Comparison of ENCODE assay signal across 17 cellular contexts in the genomic region with DNA sequence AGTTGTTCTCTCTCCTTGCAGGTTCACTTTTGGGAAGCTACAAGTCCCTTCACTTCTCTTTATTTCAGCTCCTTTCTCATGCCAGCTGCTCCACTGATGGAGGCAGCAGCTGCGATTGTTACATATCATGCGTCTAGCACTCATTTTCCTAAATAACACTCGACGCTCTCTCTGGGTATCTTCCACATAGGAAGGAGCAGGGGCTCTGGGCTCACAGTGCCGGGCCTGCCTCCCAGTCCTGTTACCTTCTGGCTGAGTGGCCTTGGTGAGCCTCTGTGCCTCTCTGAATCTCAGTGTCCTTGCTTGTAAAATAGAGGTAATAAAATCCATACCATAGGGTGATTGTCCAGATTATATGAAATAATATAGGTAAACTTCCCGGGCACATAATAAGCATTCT.
A peak's percentile ranks its signal among the peaks of the same experiment; 100 is the strongest.
DNase-seq lines count a peak whose midpoint lies in the region; ATAC-seq, FAIRE-seq and TF ChIP-seq lines count a peak whose summit lies in the region.
"Had no signal": no experiment of that assay in that cellular context is flagged by ENCODE, and none has a peak within 500 bp of the region (broad histone marks: within the 10 kb centered on the region; RNA-seq: fewer than 3 reads in every experiment).

No MANE protein-coding gene starts in this region.

- CTCF ChIA-PET in RWPE1 (lab: Yijun Ruan, JAX) = no interaction called here
- CTCF ChIA-PET in H1 (lab: Charles Lee; ENCODE audit: partially characterized antibody) = interaction anchor here (0.7 to 1.0 kb wide), 4 partner anchors 8 to 39 kb away, joined by 3 read pairs; no protein-coding TSS in a partner anchor
- CTCF ChIA-PET in activated CD4-positive, alpha-beta T cell treated with anti-CD3 and anti-CD28 coated beads, Interleukin-2, amount 10 ng/mL, durations not matched to agents 7 days and 5 days (lab: Charles Lee) = no interaction called here

- no peak overlapping the region for H3K4ac ChIP-seq in H1 (replicated peaks; ENCODE audit: insufficient read length, low read depth, low read length)

- no peak overlapping the region for H4K91ac ChIP-seq in H1 (replicated peaks; ENCODE audit: insufficient read length, low read length)

- peaks cover 0 to 5% of the 10 kb centered on the region in 2 donors for H3K9me3 Mint-ChIP-seq in activated T-cell treated with anti-CD3 and anti-CD28 coated beads, Interleukin-2, amount 50 U/mL, for 72 hours
- H3K9me3 Mint-ChIP-seq in activated T-cell treated with anti-CD3 and anti-CD28 coated beads, Interleukin-2, amount 50 U/mL, for 4 hours = no peaks in the 10 kb centered on the region
- no peaks in the 10 kb centered on the region for H3K9me3 Mint-ChIP-seq in stimulated activated effector memory CD8-positive, alpha-beta T cell treated with anti-CD3 and anti-CD28 coated beads, Interleukin-12 subunit alpha, Interleukin-12 subunit beta, amount 100 ng/mL, for 72 hours
- peaks cover 4% of the 10 kb centered on the region for H3K9me3 Mint-ChIP-seq in activated CD4-positive, alpha-beta T cell treated with anti-CD3 and anti-CD28 coated beads, Interleukin-2, amount 10 ng/mL, durations not matched to agents 7 days and 5 days

- H3K27ac Mint-ChIP-seq in activated T-cell treated with anti-CD3 and anti-CD28 coated beads, Interleukin-2, amount 50 U/mL, for 72 hours = peak overlapping the region; percentile 95
- H3K27ac Mint-ChIP-seq in stimulated activated effector memory CD8-positive, alpha-beta T cell treated with anti-CD3 and anti-CD28 coated beads, Interleukin-12 subunit alpha, Interleukin-12 subunit beta, amount 100 ng/mL, for 72 hours = peak overlapping the region; percentile 74
- no peak overlapping the region for H3K27ac Mint-ChIP-seq in activated CD4-positive, alpha-beta T cell treated with anti-CD3 and anti-CD28 coated beads, Interleukin-2, amount 10 ng/mL, durations not matched to agents 7 days and 5 days

- H3K4me3 ChIP-seq in H1 (ENCODE audit: extremely low read depth in 1 of 4, insufficient read depth in 2 of 4, low read depth in 3 of 4, low read length in 4 of 4) = no peak overlapping the region
- H3K4me3 ChIP-seq in spleen = no peak overlapping the region
- H3K4me3 ChIP-seq: right atrium auricular region, SJCRH30 had no signal

- no peak overlapping the region for H2BK15ac ChIP-seq in H1 (ENCODE audit: low read length)

- H4K20me1 ChIP-seq in H1 (replicated peaks in 1 of 2; ENCODE audit: control insufficient read depth in 1 of 2, insufficient read depth in 2 of 2, low read length in 2 of 2) = no peaks in the 10 kb centered on the region

- WGBS in H1 (ENCODE audit: extremely low coverage in 1 of 2, insufficient coverage in 1 of 2, insufficient read length in 1 of 2, insufficient replicate concordance in 2 of 2, low coverage in 1 of 2, low lambda C conversion rate in 2 of 2, missing lambda C conversion rate in 1 of 2), 2 experiments = 85% methylated on average over 6 of the region's 6 CpGs; no CpG with 5 or more reads in 1 of the 2 experiments
- WGBS in spleen, 5 donors = 85 to 90% (median 87%) methylated on average over 6 of the region's 6 CpGs

- no peaks in the 10 kb centered on the region for H3K9me3 ChIP-seq in H1 (ENCODE audit: insufficient read depth in 2 of 2, low read depth in 1 of 2, low read length in 1 of 2)
- no peaks in the 10 kb centered on the region for H3K9me3 ChIP-seq in spleen
- H3K9me3 ChIP-seq: right atrium auricular region, SJCRH30 had no signal

- no peak overlapping the region for H3K4me2 ChIP-seq in H1 (ENCODE audit: insufficient read depth in 1 of 2, low read depth in 2 of 2, low read length in 2 of 2)

- TF ChIP-seq POLR2A in H1 (IDR thresholded peaks at IDR 0.05; ENCODE audit: control extremely low read depth in 1 of 2, low read depth in 2 of 2, low read length in 2 of 2) (no peak), spleen (IDR thresholded peaks at IDR 0.05) (no peak)

- H2BK20ac ChIP-seq in H1 (ENCODE audit: low read length) = no peak overlapping the region

- H3K27me3 ChIP-seq in H1 (replicated peaks in 1 of 4; ENCODE audit: control insufficient read depth in 3 of 4, extremely low read depth in 1 of 4, insufficient read depth in 3 of 4, low read length in 3 of 4) = no peaks in the 10 kb centered on the region
- no peaks in the 10 kb centered on the region for H3K27me3 ChIP-seq in spleen (replicated peaks in 1 of 7)
- H3K27me3 ChIP-seq: right atrium auricular region, SJCRH30 had no signal

- H3K9ac ChIP-seq in H1 (replicated peaks in 1 of 4; ENCODE audit: extremely low read depth in 1 of 4, low read depth in 3 of 4, low read length in 3 of 4) = no peak overlapping the region

- no peak for DNase-seq in activated T-cell treated with anti-CD3 and anti-CD28 coated beads, Interleukin-2, amount 50 U/mL, for 72 hours
- no peak for DNase-seq in activated T-cell treated with anti-CD3 and anti-CD28 coated beads, Interleukin-2, amount 50 U/mL, for 4 hours
- DNase-seq in RWPE1 (ENCODE audit: low spot score) (no peak), H1 (ENCODE audit: low read depth in 1 of 2, low spot score in 2 of 2) (no peak), spleen (no peak)
- DNase-seq in stimulated activated effector memory CD8-positive, alpha-beta T cell treated with anti-CD3 and anti-CD28 coated beads, Interleukin-12 subunit alpha, Interleukin-12 subunit beta, amount 100 ng/mL, for 72 hours (ENCODE audit: low spot score in 2 of 2) = no peak
- no peak for DNase-seq in activated CD4-positive, alpha-beta T cell treated with anti-CD3 and anti-CD28 coated beads, Interleukin-2, amount 10 ng/mL, durations not matched to agents 7 days and 5 days
- DNase-seq: ACHN; activated CD4-positive, CD25-positive, alpha-beta regulatory T cell treated with anti-CD3 and anti-CD28 coated beads, Interleukin-2, amount 50 U/mL, for 72 hours; activated T-cell treated with anti-CD3 and anti-CD28 coated beads, Interleukin-2, amount 50 U/mL, for 1 hour; KBM-7; mesendoderm; NCI-H2081 treated with DMSO at 0.1 percent for 48 hours; SJCRH30 had no signal

- H3K4me3 Mint-ChIP-seq in activated T-cell treated with anti-CD3 and anti-CD28 coated beads, Interleukin-2, amount 50 U/mL, for 72 hours = peak overlapping the region in 1 of 2 donors; percentile 79
- no peak overlapping the region for H3K4me3 Mint-ChIP-seq in activated T-cell treated with anti-CD3 and anti-CD28 coated beads, Interleukin-2, amount 50 U/mL, for 4 hours
- peak overlapping the region; percentile 39 for H3K4me3 Mint-ChIP-seq in stimulated activated effector memory CD8-positive, alpha-beta T cell treated with anti-CD3 and anti-CD28 coated beads, Interleukin-12 subunit alpha, Interleukin-12 subunit beta, amount 100 ng/mL, for 72 hours
- H3K4me3 Mint-ChIP-seq in activated CD4-positive, alpha-beta T cell treated with anti-CD3 and anti-CD28 coated beads, Interleukin-2, amount 10 ng/mL, durations not matched to agents 7 days and 5 days = no peak overlapping the region

- H3K23ac ChIP-seq in H1 (ENCODE audit: insufficient read length) = no peak overlapping the region

- no peak overlapping the region for H4K8ac ChIP-seq in H1 (ENCODE audit: extremely low read depth, insufficient read depth, low read length)

- no peak overlapping the region for H4K5ac ChIP-seq in H1 (ENCODE audit: insufficient read length, low read depth, low read length)

- no peak overlapping the region for H2AK5ac ChIP-seq in H1 (ENCODE audit: low read depth, low read length)

- no peak overlapping the region for H3K56ac ChIP-seq in H1 (replicated peaks; ENCODE audit: insufficient read length, low read depth, low read length)

- H3K23me2 ChIP-seq in H1 (ENCODE audit: low read depth, low read length) = no peaks in the 10 kb centered on the region

- H2BK120ac ChIP-seq in H1 (replicated peaks; ENCODE audit: low read depth, low read length) = no peak overlapping the region

- no peak overlapping the region for H3K14ac ChIP-seq in H1 (ENCODE audit: insufficient read length)

- no peaks in the 10 kb centered on the region for H3K79me2 ChIP-seq in H1 (ENCODE audit: control insufficient read depth in 1 of 2, insufficient read depth in 2 of 2, low read length in 2 of 2)

- no peak overlapping the region; the same call in 1 of the 2 replicates for H2BK12ac ChIP-seq in H1 (ENCODE audit: low read depth, low read length)

- intact Hi-C loops in spleen (cut with DNase I; ENCODE audit: low total_unique reads) = no loop called here

- H3K4me1 Mint-ChIP-seq in activated T-cell treated with anti-CD3 and anti-CD28 coated beads, Interleukin-2, amount 50 U/mL, for 72 hours (ENCODE audit: low read depth) = peaks cover 94% of the 10 kb centered on the region
- H3K4me1 Mint-ChIP-seq in activated T-cell treated with anti-CD3 and anti-CD28 coated beads, Interleukin-2, amount 50 U/mL, for 4 hours (ENCODE audit: low read depth) = peaks cover 81% of the 10 kb centered on the region
- H3K4me1 Mint-ChIP-seq in stimulated activated effector memory CD8-positive, alpha-beta T cell treated with anti-CD3 and anti-CD28 coated beads, Interleukin-12 subunit alpha, Interleukin-12 subunit beta, amount 100 ng/mL, for 72 hours = peaks cover 91% of the 10 kb centered on the region
- peaks cover 71% of the 10 kb centered on the region for H3K4me1 Mint-ChIP-seq in activated CD4-positive, alpha-beta T cell treated with anti-CD3 and anti-CD28 coated beads, Interleukin-2, amount 10 ng/mL, durations not matched to agents 7 days and 5 days

- H3K27ac ChIP-seq in RWPE1 (peak overlapping the region; percentile 49), H1 (ENCODE audit: low read depth, low read length) (no peak overlapping the region), spleen (peak overlapping the region in 4 of 8 donors; percentile 29 to 69 (median 40))
- H3K27ac ChIP-seq: HL-60, SJCRH30 had no signal

- H2AFZ ChIP-seq in H1 (ENCODE audit: low read length) = no peak overlapping the region

- no peak for TF ChIP-seq EP300 in H1 (IDR thresholded peaks at IDR 0.05; ENCODE audit: borderline replicate concordance in 1 of 2, low read depth in 2 of 2, low read length in 2 of 2)

- no peaks in the 10 kb centered on the region for H3K27me3 Mint-ChIP-seq in activated T-cell treated with anti-CD3 and anti-CD28 coated beads, Interleukin-2, amount 50 U/mL, for 72 hours (ENCODE audit: low read depth)
- no peaks in the 10 kb centered on the region for H3K27me3 Mint-ChIP-seq in activated T-cell treated with anti-CD3 and anti-CD28 coated beads, Interleukin-2, amount 50 U/mL, for 4 hours (ENCODE audit: low read depth)
- H3K27me3 Mint-ChIP-seq in activated CD4-positive, alpha-beta T cell treated with anti-CD3 and anti-CD28 coated beads, Interleukin-2, amount 10 ng/mL, durations not matched to agents 7 days and 5 days = no peaks in the 10 kb centered on the region

- peaks cover 28 to 48% of the 10 kb centered on the region in 2 donors for H3K36me3 Mint-ChIP-seq in activated T-cell treated with anti-CD3 and anti-CD28 coated beads, Interleukin-2, amount 50 U/mL, for 72 hours (ENCODE audit: insufficient read depth in 2 of 2)
- H3K36me3 Mint-ChIP-seq in activated T-cell treated with anti-CD3 and anti-CD28 coated beads, Interleukin-2, amount 50 U/mL, for 4 hours (ENCODE audit: insufficient read depth) = peaks cover 61% of the 10 kb centered on the region
- peaks cover 98% of the 10 kb centered on the region for H3K36me3 Mint-ChIP-seq in stimulated activated effector memory CD8-positive, alpha-beta T cell treated with anti-CD3 and anti-CD28 coated beads, Interleukin-12 subunit alpha, Interleukin-12 subunit beta, amount 100 ng/mL, for 72 hours
- H3K36me3 Mint-ChIP-seq in activated CD4-positive, alpha-beta T cell treated with anti-CD3 and anti-CD28 coated beads, Interleukin-2, amount 10 ng/mL, durations not matched to agents 7 days and 5 days (ENCODE audit: low read depth) = peaks cover 87% of the 10 kb centered on the region

- H3K79me1 ChIP-seq in H1 (ENCODE audit: low read depth, low read length) = no peaks in the 10 kb centered on the region

- no peak for ATAC-seq in activated T-cell treated with anti-CD3 and anti-CD28 coated beads, Interleukin-2, amount 50 U/mL, for 72 hours (replicated peaks in 1 of 2)
- ATAC-seq in activated T-cell treated with anti-CD3 and anti-CD28 coated beads, Interleukin-2, amount 50 U/mL, for 4 hours = no peak
- ATAC-seq in stimulated activated effector memory CD8-positive, alpha-beta T cell treated with anti-CD3 and anti-CD28 coated beads, Interleukin-12 subunit alpha, Interleukin-12 subunit beta, amount 100 ng/mL, for 72 hours = no peak
- ATAC-seq in GM18498 (IDR thresholded peaks at IDR 0.05; ENCODE audit: unreplicated experiment) = no peak

- no peak for TF ChIP-seq RAD21 in H1 (IDR thresholded peaks at IDR 0.05 in 1 of 2, conservative IDR thresholded peaks at IDR 0.05 in 1 of 2; ENCODE audit: low read depth in 2 of 2, low read length in 2 of 2)

- POLR2A ChIA-PET in RWPE1 (lab: Yijun Ruan, JAX; ENCODE audit: low non-redundant PET) (no interaction called here), H1 (lab: Charles Lee; ENCODE audit: partially characterized antibody) (no interaction called here)
- POLR2A ChIA-PET in activated CD4-positive, alpha-beta T cell treated with anti-CD3 and anti-CD28 coated beads, Interleukin-2, amount 10 ng/mL, durations not matched to agents 7 days and 5 days (lab: Charles Lee) = interaction anchor here (0.6 to 0.7 kb wide), 2 partner anchors 162 to 236 kb away, joined by 3 to 6 read pairs; no protein-coding TSS in a partner anchor

- H3K4me1 ChIP-seq in H1 (replicated peaks in 1 of 4; ENCODE audit: control insufficient read depth in 3 of 4, insufficient read depth in 4 of 4, low read length in 3 of 4) (peaks cover 3 to 8% (median 5%) of the 10 kb centered on the region in 4 experiments; a peak in 5 of 7 replicates), spleen (peaks cover 3 to 66% (median 36%) of the 10 kb centered on the region in 6 donors)

- no peak overlapping the region for H3K18ac ChIP-seq in H1 (ENCODE audit: extremely low read depth, low read length)

- peak overlapping the region; percentile 60; the same call in 1 of the 2 replicates for H2BK5ac ChIP-seq in H1 (ENCODE audit: low read depth, low read length)

- no peaks in the 10 kb centered on the region for H3K36me3 ChIP-seq in H1 (ENCODE audit: control insufficient read depth in 2 of 4, insufficient read depth in 4 of 4, low read length in 3 of 4)
- peaks cover 0 to 71% (median 8%) of the 10 kb centered on the region in 6 donors for H3K36me3 ChIP-seq in spleen
- H3K36me3 ChIP-seq: right atrium auricular region, SJCRH30 had no signal

- TF ChIP-seq CTCF in RWPE1 (conservative IDR thresholded peaks at IDR 0.05; ENCODE audit: low read depth) = no peak
- no peak for TF ChIP-seq CTCF in H1 (IDR thresholded peaks at IDR 0.05; ENCODE audit: control extremely low read depth in 1 of 3, insufficient read depth in 1 of 3, low read depth in 1 of 3, low read length in 3 of 3)
- TF ChIP-seq CTCF in spleen (IDR thresholded peaks at IDR 0.05 in 8 of 11, conservative IDR thresholded peaks at IDR 0.05 in 3 of 11) = no peak

- no peak for FAIRE-seq in H1 (lab: Jason Lieb, UNC)
